20 cellular contexts compared by ENCODE assay signal in genomic region chr9:108040783-108041182, GRCh38.
DNase-seq lines count a peak whose midpoint lies in the region; ATAC-seq, FAIRE-seq and TF ChIP-seq lines count a peak whose summit lies in the region.
"Had no signal": no experiment of that assay in that cellular context is flagged by ENCODE, and none has a peak within 500 bp of the region (broad histone marks: within the 10 kb centered on the region; RNA-seq: fewer than 3 reads in every experiment).

No MANE protein-coding gene starts in this region.

- peak; percentile 10 for DNase-seq in HTR-8/SVneo (ENCODE audit: insufficient read length, low spot score)
- DNase-seq in astrocyte (ENCODE audit: low read depth) = peak; percentile 34
- peak; percentile 73 to 95 for DNase-seq in foreskin keratinocyte
- DNase-seq in stimulated activated naive B cell treated with anti-CD40 and anti-IgM and Interleukin-4, amounts not matched to agents 10 μg/mL and 1 μg/mL and 100 μg/mL, for 72 hours = no peak
- DNase-seq in NCI-H510A (lab: John Stamatoyannopoulos, UW) = no peak
- DNase-seq in sciatic nerve (ENCODE audit: low spot score) = no peak
- DNase-seq in foreskin melanocyte = no peak
- no peak for DNase-seq in NCI-H774 (lab: John Stamatoyannopoulos, UW)
- DNase-seq: activated CD4-positive, alpha-beta memory T cell treated with anti-CD3 and anti-CD28 coated beads, Interleukin-2, amount 10 ng/mL, durations not matched to agents 7 days and 5 days; anterior cingulate cortex; CD4-positive, alpha-beta T cell; head of caudate nucleus; left ventricle myocardium inferior; natural killer cell; NCI-H2081; right lobe of liver; stimulated activated naive CD8-positive, alpha-beta T cell treated with anti-CD3 and anti-CD28 coated beads, Interleukin-15, Interleukin-2, amounts not matched to agents 100 U/mL and 50 U/mL, for 24 hours had no signal

- peaks cover 5% of the 10 kb centered on the region for H3K27me3 Mint-ChIP-seq in astrocyte (ENCODE audit: low read depth, unreplicated experiment)
- H3K27me3 Mint-ChIP-seq in stimulated activated naive B cell treated with anti-CD40 and anti-IgM and Interleukin-4, amounts not matched to agents 10 μg/mL and 1 μg/mL and 100 μg/mL, for 72 hours = peaks cover 0 to 12% of the 10 kb centered on the region in 2 donors
- H3K27me3 Mint-ChIP-seq: activated CD4-positive, alpha-beta memory T cell treated with anti-CD3 and anti-CD28 coated beads, Interleukin-2, amount 10 ng/mL, durations not matched to agents 7 days and 5 days; CD4-positive, alpha-beta T cell had no signal

- H3K4me1 Mint-ChIP-seq in astrocyte (ENCODE audit: low read depth, unreplicated experiment) = peaks cover 14% of the 10 kb centered on the region
- peaks cover 17 to 24% of the 10 kb centered on the region in 2 donors for H3K4me1 Mint-ChIP-seq in stimulated activated naive B cell treated with anti-CD40 and anti-IgM and Interleukin-4, amounts not matched to agents 10 μg/mL and 1 μg/mL and 100 μg/mL, for 72 hours
- H3K4me1 Mint-ChIP-seq: activated CD4-positive, alpha-beta memory T cell treated with anti-CD3 and anti-CD28 coated beads, Interleukin-2, amount 10 ng/mL, durations not matched to agents 7 days and 5 days; activated T-helper 17 cell treated with anti-CD3 and anti-CD28 coated beads, Interleukin-2, amount 50 U/mL, for 72 hours; natural killer cell had no signal

- intact Hi-C loops in sciatic nerve (cut with DNase I) = no loop called here

- no peak overlapping the region for H3K4me3 ChIP-seq in astrocyte (ENCODE audit: insufficient read depth, low read depth, low read length)
- H3K4me3 ChIP-seq: left ventricle myocardium inferior, right lobe of liver had no signal

- H3K27me3 ChIP-seq in astrocyte (ENCODE audit: insufficient read depth, low read length) (no peaks in the 10 kb centered on the region), foreskin keratinocyte (no peaks in the 10 kb centered on the region)
- H3K27me3 ChIP-seq: right lobe of liver had no signal

- H3K4me2 ChIP-seq in astrocyte (ENCODE audit: low read length) = peak overlapping the region; percentile 26

- ATAC-seq in foreskin keratinocyte = peak; percentile 92
- ATAC-seq in stimulated activated naive B cell treated with anti-CD40 and anti-IgM and Interleukin-4, amounts not matched to agents 10 μg/mL and 1 μg/mL and 100 μg/mL, for 72 hours (replicated peaks) = peak; percentile 47 to 56
- no peak for ATAC-seq in sciatic nerve
- ATAC-seq: activated T-helper 17 cell treated with anti-CD3 and anti-CD28 coated beads, Interleukin-2, amount 50 U/mL, for 72 hours; natural killer cell; stimulated activated naive CD8-positive, alpha-beta T cell treated with anti-CD3 and anti-CD28 coated beads, Interleukin-15, Interleukin-2, amounts not matched to agents 100 U/mL and 50 U/mL, for 24 hours had no signal

- H4K20me1 ChIP-seq in astrocyte (ENCODE audit: insufficient read depth, low read length) = no peaks in the 10 kb centered on the region

- peaks cover 14% of the 10 kb centered on the region for H3K4me1 ChIP-seq in astrocyte (ENCODE audit: insufficient read depth, low read length)
- H3K4me1 ChIP-seq in foreskin keratinocyte = peaks cover 33% of the 10 kb centered on the region
- H3K4me1 ChIP-seq: left ventricle myocardium inferior, right lobe of liver had no signal

- H3K79me2 ChIP-seq in astrocyte (ENCODE audit: insufficient read depth, low read length) = no peaks in the 10 kb centered on the region

- no peak overlapping the region for H3K4me3 Mint-ChIP-seq in astrocyte (ENCODE audit: unreplicated experiment)
- no peak overlapping the region for H3K4me3 Mint-ChIP-seq in stimulated activated naive B cell treated with anti-CD40 and anti-IgM and Interleukin-4, amounts not matched to agents 10 μg/mL and 1 μg/mL and 100 μg/mL, for 72 hours
- H3K4me3 Mint-ChIP-seq: activated CD4-positive, alpha-beta memory T cell treated with anti-CD3 and anti-CD28 coated beads, Interleukin-2, amount 10 ng/mL, durations not matched to agents 7 days and 5 days; activated T-helper 17 cell treated with anti-CD3 and anti-CD28 coated beads, Interleukin-2, amount 50 U/mL, for 72 hours; CD4-positive, alpha-beta T cell; natural killer cell had no signal

- no peak overlapping the region for H2AFZ ChIP-seq in astrocyte (ENCODE audit: low read depth, low read length)

- peak; percentile 77 for FAIRE-seq in HTR-8/SVneo (lab: Jason Lieb, UNC)
- FAIRE-seq in astrocyte (lab: Jason Lieb, UNC) = no peak
- FAIRE-seq: H1 had no signal

- TF ChIP-seq CTCF in astrocyte (IDR thresholded peaks at IDR 0.05; ENCODE audit: insufficient read depth, low read depth, low read length) (no peak), foreskin keratinocyte (conservative IDR thresholded peaks at IDR 0.05) (peak; percentile 6)

- H3K27ac ChIP-seq in astrocyte (ENCODE audit: low read depth, low read length) = no peak overlapping the region
- H3K27ac ChIP-seq in foreskin keratinocyte = peak overlapping the region; percentile 96
- H3K27ac ChIP-seq: HL-60, left ventricle myocardium inferior, right lobe of liver had no signal

- H3K9me3 Mint-ChIP-seq in astrocyte (ENCODE audit: unreplicated experiment) = peaks cover 18% of the 10 kb centered on the region
- H3K9me3 Mint-ChIP-seq in stimulated activated naive B cell treated with anti-CD40 and anti-IgM and Interleukin-4, amounts not matched to agents 10 μg/mL and 1 μg/mL and 100 μg/mL, for 72 hours = peaks cover 8 to 12% of the 10 kb centered on the region in 2 donors

- no peak overlapping the region for H3K9ac ChIP-seq in astrocyte (ENCODE audit: low read length)

- no peaks in the 10 kb centered on the region for H3K36me3 Mint-ChIP-seq in astrocyte (ENCODE audit: low read depth, unreplicated experiment)
- H3K36me3 Mint-ChIP-seq in stimulated activated naive B cell treated with anti-CD40 and anti-IgM and Interleukin-4, amounts not matched to agents 10 μg/mL and 1 μg/mL and 100 μg/mL, for 72 hours = peaks cover 18 to 21% of the 10 kb centered on the region in 2 donors
- H3K36me3 Mint-ChIP-seq: natural killer cell had no signal

- H3K9me3 ChIP-seq in astrocyte (ENCODE audit: insufficient read depth, low read depth, low read length) = peaks cover 5% of the 10 kb centered on the region

- H3K27ac Mint-ChIP-seq in astrocyte (ENCODE audit: unreplicated experiment) = peak overlapping the region; percentile 74
- H3K27ac Mint-ChIP-seq in stimulated activated naive B cell treated with anti-CD40 and anti-IgM and Interleukin-4, amounts not matched to agents 10 μg/mL and 1 μg/mL and 100 μg/mL, for 72 hours = peak overlapping the region; percentile 39
- H3K27ac Mint-ChIP-seq: activated CD4-positive, alpha-beta memory T cell treated with anti-CD3 and anti-CD28 coated beads, Interleukin-2, amount 10 ng/mL, durations not matched to agents 7 days and 5 days; activated T-helper 17 cell treated with anti-CD3 and anti-CD28 coated beads, Interleukin-2, amount 50 U/mL, for 72 hours; CD4-positive, alpha-beta T cell; natural killer cell had no signal

- H3K36me3 ChIP-seq in astrocyte (ENCODE audit: insufficient read depth, low read length) = no peaks in the 10 kb centered on the region
- H3K36me3 ChIP-seq: left ventricle myocardium inferior, right lobe of liver had no signal

Comparison
In these comparisons a context has a peak if more than half of its experiments do, and no peak if none do; other contexts are left out.
1. DNase-seq: peak in HTR-8/SVneo (single experiment), astrocyte (single experiment) and foreskin keratinocyte (2 of 2); none in stimulated activated naive B cell treated with anti-CD40 and anti-IgM and Interleukin-4, amounts not matched to agents 10 μg/mL and 1 μg/mL and 100 μg/mL, for 72 hours (single experiment), NCI-H510A (single experiment), sciatic nerve (single experiment), foreskin melanocyte (single experiment) and NCI-H774 (single experiment).